In the genomic region with DNA sequence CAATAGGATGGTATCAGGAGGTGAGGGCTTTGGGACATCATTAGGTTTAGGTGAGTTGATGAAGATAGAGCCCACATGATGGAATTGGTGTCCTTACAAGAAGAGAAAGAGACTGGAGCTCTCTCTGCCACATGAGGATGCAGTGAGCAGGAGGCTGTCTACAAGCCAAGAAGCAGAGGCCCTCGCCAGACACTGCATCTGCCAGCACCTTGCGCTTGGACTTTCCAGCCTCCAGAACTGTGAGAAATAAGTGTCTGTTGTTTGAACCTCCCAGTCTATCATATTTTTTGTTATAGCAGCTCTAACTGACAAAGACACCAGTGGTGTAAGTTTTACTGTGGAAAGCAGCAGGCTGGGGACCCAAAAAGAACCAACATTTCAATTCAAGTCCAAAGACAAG, we compare ENCODE assay signal across 11 cellular contexts.
"Had no signal": no experiment of that assay in that cellular context is flagged by ENCODE, and none has a peak within 500 bp of the region (broad histone marks: within the 10 kb centered on the region; RNA-seq: fewer than 3 reads in every experiment).

No MANE protein-coding gene starts in this region.

- H3K27ac ChIP-seq: GM23248 had no signal

- H3K36me3 ChIP-seq: HAP-1 had no signal

- DNase-seq: GM23248, GOT3, H7, H9, HCEC 1CT, HFFc6 had no signal

- H3K9ac ChIP-seq: GM23248 had no signal

- H3K9me3 ChIP-seq: HAP-1 had no signal

- H3K4me3 Mint-ChIP-seq: GM23338, H9, HFFc6 had no signal

- ATAC-seq: GM23338, HCT116 had no signal

- H3K4me3 ChIP-seq: GM23248, GM23338, HAP-1 had no signal

- H3K9me3 Mint-ChIP-seq: HFFc6 had no signal

- H3K4me1 ChIP-seq: HAP-1 had no signal

- FAIRE-seq: H1, H54 had no signal

- H3K4me2 ChIP-seq: GM23338 had no signal

- H2AFZ ChIP-seq: GM23248, GM23338 had no signal

- H3K27ac Mint-ChIP-seq: GM23338, H9, HFFc6 had no signal
